1 cellular context compared by ENCODE assay signal in genomic region chr17:80991645-80992076, GRCh38.
TF ChIP-seq lines count a peak whose summit lies in the region.

CHMP6 (plus strand) TSS chr17:80991841; CDS start chr17:80991919, 78 bp downstream.

TF ChIP-seq in HepG2, 621 proteins besides CTCF, POLR2A, EP300 and RAD21 (continued from another document and continues in another):
- TF ChIP-seq ARID4A (CRISPR knock-in tag; IDR thresholded peaks at IDR 0.05; ENCODE audit: borderline replicate concordance) (no peak; the same call in 1 of the 2 replicates), ZNF687 (CRISPR knock-in tag; IDR thresholded peaks at IDR 0.05) (peak; percentile 7), ZSCAN5A (CRISPR knock-in tag; IDR thresholded peaks at IDR 0.05; ENCODE audit: borderline replicate concordance) (no peak), STAT5B (CRISPR knock-in tag; IDR thresholded peaks at IDR 0.05) (no peak), SSRP1 (CRISPR knock-in tag; IDR thresholded peaks at IDR 0.05) (no peak), NFRKB (IDR thresholded peaks at IDR 0.05) (no peak), ZFP41 (CRISPR knock-in tag; IDR thresholded peaks at IDR 0.05; ENCODE audit: borderline replicate concordance) (no peak), ZNF292 (CRISPR knock-in tag; IDR thresholded peaks at IDR 0.05; ENCODE audit: borderline replicate concordance, low read depth) (no peak), YEATS2 (CRISPR knock-in tag; IDR thresholded peaks at IDR 0.05; ENCODE audit: borderline replicate concordance) (peak; percentile 73), FOSL2 (CRISPR knock-in tag; IDR thresholded peaks at IDR 0.05) (peak; percentile 14; the same call in 1 of the 2 replicates), ZC3H13 (CRISPR knock-in tag; IDR thresholded peaks at IDR 0.05) (no peak), SOX5 (CRISPR knock-in tag; IDR thresholded peaks at IDR 0.05; ENCODE audit: borderline replicate concordance) (no peak), SOX6 (IDR thresholded peaks at IDR 0.05) (no peak), SOX6 (CRISPR knock-in tag; IDR thresholded peaks at IDR 0.05) (0 out of 2 replicates have a peak, but pooled peaks have one; percentile 12), SRSF1 (optimal IDR thresholded peaks at IDR 0.05; ENCODE audit: low read depth, low read length) (no peak), DRAP1 (CRISPR knock-in tag; IDR thresholded peaks at IDR 0.05) (no peak), ZNF879 (CRISPR knock-in tag; IDR thresholded peaks at IDR 0.05) (no peak), FOXK1 (CRISPR knock-in tag; IDR thresholded peaks at IDR 0.05; ENCODE audit: borderline replicate concordance, low read depth) (0 out of 2 replicates have a peak, but pooled peaks have one; percentile 26), ZFP37 (CRISPR knock-in tag; IDR thresholded peaks at IDR 0.05; ENCODE audit: borderline replicate concordance) (no peak), ZSCAN31 (CRISPR knock-in tag; IDR thresholded peaks at IDR 0.05; ENCODE audit: low read depth) (no peak), MED8 (CRISPR knock-in tag; IDR thresholded peaks at IDR 0.05; ENCODE audit: insufficient replicate concordance) (no peak), TMF1 (CRISPR knock-in tag; IDR thresholded peaks at IDR 0.05; ENCODE audit: low read depth) (0 out of 2 replicates have a peak, but pooled peaks have one; percentile 59), MXD3 (CRISPR knock-in tag; IDR thresholded peaks at IDR 0.05) (no peak), RARA (CRISPR knock-in tag; IDR thresholded peaks at IDR 0.05) (no peak), E2F2 (CRISPR knock-in tag; IDR thresholded peaks at IDR 0.05; ENCODE audit: borderline replicate concordance) (no peak), ZMAT3 (CRISPR knock-in tag; conservative IDR thresholded peaks at IDR 0.05) (no peak), PAX8 (CRISPR knock-in tag; IDR thresholded peaks at IDR 0.05; ENCODE audit: borderline replicate concordance) (no peak), NFE2L2 (IDR thresholded peaks at IDR 0.05; ENCODE audit: low read length) (no peak), SIX4 (CRISPR knock-in tag; IDR thresholded peaks at IDR 0.05) (no peak), ZNF652 (CRISPR knock-in tag; IDR thresholded peaks at IDR 0.05; ENCODE audit: borderline replicate concordance, low read depth) (no peak), ZNF891 (CRISPR knock-in tag; IDR thresholded peaks at IDR 0.05) (no peak), RNF2 (conservative IDR thresholded peaks at IDR 0.05; ENCODE audit: low read depth) (no peak), RBM39 (IDR thresholded peaks at IDR 0.05; ENCODE audit: low read depth, low read length, poor library complexity, severe bottlenecking) (no peak)
- TF ChIP-seq, protein P1, sequence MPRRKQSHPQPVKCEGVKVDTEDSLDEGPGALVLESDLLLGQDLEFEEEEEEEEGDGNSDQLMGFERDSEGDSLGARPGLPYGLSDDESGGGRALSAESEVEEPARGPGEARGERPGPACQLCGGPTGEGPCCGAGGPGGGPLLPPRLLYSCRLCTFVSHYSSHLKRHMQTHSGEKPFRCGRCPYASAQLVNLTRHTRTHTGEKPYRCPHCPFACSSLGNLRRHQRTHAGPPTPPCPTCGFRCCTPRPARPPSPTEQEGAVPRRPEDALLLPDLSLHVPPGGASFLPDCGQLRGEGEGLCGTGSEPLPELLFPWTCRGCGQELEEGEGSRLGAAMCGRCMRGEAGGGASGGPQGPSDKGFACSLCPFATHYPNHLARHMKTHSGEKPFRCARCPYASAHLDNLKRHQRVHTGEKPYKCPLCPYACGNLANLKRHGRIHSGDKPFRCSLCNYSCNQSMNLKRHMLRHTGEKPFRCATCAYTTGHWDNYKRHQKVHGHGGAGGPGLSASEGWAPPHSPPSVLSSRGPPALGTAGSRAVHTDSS (CRISPR knock-in tag; conservative IDR thresholded peaks at IDR 0.05): no peak
- TF ChIP-seq, protein P2, sequence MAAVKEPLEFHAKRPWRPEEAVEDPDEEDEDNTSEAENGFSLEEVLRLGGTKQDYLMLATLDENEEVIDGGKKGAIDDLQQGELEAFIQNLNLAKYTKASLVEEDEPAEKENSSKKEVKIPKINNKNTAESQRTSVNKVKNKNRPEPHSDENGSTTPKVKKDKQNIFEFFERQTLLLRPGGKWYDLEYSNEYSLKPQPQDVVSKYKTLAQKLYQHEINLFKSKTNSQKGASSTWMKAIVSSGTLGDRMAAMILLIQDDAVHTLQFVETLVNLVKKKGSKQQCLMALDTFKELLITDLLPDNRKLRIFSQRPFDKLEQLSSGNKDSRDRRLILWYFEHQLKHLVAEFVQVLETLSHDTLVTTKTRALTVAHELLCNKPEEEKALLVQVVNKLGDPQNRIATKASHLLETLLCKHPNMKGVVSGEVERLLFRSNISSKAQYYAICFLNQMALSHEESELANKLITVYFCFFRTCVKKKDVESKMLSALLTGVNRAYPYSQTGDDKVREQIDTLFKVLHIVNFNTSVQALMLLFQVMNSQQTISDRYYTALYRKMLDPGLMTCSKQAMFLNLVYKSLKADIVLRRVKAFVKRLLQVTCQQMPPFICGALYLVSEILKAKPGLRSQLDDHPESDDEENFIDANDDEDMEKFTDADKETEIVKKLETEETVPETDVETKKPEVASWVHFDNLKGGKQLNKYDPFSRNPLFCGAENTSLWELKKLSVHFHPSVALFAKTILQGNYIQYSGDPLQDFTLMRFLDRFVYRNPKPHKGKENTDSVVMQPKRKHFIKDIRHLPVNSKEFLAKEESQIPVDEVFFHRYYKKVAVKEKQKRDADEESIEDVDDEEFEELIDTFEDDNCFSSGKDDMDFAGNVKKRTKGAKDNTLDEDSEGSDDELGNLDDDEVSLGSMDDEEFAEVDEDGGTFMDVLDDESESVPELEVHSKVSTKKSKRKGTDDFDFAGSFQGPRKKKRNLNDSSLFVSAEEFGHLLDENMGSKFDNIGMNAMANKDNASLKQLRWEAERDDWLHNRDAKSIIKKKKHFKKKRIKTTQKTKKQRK (IDR thresholded peaks at IDR 0.05; ENCODE audit: low read length): no peak
- TF ChIP-seq, protein P3, sequence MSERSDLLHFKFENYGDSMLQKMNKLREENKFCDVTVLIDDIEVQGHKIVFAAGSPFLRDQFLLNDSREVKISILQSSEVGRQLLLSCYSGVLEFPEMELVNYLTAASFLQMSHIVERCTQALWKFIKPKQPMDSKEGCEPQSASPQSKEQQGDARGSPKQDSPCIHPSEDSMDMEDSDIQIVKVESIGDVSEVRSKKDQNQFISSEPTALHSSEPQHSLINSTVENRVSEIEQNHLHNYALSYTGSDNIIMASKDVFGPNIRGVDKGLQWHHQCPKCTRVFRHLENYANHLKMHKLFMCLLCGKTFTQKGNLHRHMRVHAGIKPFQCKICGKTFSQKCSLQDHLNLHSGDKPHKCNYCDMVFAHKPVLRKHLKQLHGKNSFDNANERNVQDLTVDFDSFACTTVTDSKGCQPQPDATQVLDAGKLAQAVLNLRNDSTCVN (CRISPR knock-in tag; IDR thresholded peaks at IDR 0.05; ENCODE audit: borderline replicate concordance): no peak; the same call in 1 of the 2 replicates
- TF ChIP-seq, protein P4, sequence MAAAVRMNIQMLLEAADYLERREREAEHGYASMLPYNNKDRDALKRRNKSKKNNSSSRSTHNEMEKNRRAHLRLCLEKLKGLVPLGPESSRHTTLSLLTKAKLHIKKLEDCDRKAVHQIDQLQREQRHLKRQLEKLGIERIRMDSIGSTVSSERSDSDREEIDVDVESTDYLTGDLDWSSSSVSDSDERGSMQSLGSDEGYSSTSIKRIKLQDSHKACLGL (CRISPR knock-in tag; IDR thresholded peaks at IDR 0.05): peak; percentile 65; the same call in 1 of the 2 replicates
- TF ChIP-seq, protein P5, sequence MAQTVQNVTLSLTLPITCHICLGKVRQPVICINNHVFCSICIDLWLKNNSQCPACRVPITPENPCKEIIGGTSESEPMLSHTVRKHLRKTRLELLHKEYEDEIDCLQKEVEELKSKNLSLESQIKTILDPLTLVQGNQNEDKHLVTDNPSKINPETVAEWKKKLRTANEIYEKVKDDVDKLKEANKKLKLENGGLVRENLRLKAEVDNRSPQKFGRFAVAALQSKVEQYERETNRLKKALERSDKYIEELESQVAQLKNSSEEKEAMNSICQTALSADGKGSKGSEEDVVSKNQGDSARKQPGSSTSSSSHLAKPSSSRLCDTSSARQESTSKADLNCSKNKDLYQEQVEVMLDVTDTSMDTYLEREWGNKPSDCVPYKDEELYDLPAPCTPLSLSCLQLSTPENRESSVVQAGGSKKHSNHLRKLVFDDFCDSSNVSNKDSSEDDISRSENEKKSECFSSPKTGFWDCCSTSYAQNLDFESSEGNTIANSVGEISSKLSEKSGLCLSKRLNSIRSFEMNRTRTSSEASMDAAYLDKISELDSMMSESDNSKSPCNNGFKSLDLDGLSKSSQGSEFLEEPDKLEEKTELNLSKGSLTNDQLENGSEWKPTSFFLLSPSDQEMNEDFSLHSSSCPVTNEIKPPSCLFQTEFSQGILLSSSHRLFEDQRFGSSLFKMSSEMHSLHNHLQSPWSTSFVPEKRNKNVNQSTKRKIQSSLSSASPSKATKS (CRISPR knock-in tag; IDR thresholded peaks at IDR 0.05): no peak
